ENCODE assay signal across 9 cellular contexts in the genomic region with DNA sequence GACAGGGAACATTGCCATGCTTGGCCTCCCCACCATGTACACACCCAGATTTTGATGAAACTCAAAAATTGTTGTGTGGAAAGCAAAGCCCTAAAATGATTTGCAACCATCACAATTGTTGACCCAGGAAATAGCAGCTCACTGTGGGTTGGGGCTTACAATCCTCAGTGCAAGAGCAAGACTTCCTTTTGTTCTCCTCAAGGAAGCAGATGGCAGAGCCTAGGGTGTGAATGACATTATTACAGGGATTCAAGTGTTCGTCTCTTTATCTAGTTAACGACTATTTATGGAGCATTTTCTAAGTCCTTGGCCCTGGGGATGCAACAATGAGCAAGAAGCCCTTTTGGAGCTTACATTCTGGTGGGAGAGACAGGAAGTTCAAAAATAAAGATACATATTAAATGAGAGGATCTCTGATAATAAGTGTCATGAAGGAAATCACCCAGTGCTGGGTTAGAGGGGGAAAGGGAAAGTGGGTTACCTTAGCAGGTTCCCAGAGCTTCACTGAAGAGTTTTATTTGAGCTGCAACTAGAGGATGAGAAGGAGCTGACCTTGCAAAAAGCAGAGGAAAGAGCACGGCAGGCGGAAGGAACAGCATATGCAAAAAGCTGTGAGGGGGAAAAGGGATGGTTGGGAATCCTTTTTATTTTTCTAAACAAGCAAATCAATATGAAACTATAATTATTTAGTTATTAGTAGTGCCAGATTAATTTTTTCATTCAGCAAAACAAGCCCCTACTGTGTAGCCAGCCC. TPM values are rescaled to one million over a fixed set of nuclear protein-coding genes. Genes with fewer than 3 reads are reported as not detected.
DNase-seq lines count a peak whose midpoint lies in the region; ATAC-seq and TF ChIP-seq lines count a peak whose summit lies in the region.
"Had no signal": no experiment of that assay in that cellular context is flagged by ENCODE, and none has a peak within 500 bp of the region (broad histone marks: within the 10 kb centered on the region; RNA-seq: fewer than 3 reads in every experiment).

No MANE protein-coding gene starts in this region.

- peak overlapping the region; percentile 38 for H3K4me3 Mint-ChIP-seq in CD8-positive, alpha-beta T cell
- H3K4me3 Mint-ChIP-seq in glutamatergic neuron (ENCODE audit: unreplicated experiment): peak overlapping the region; percentile 40

- H3K9me3 ChIP-seq in A673 (ENCODE audit: low read depth, low read length, poor library complexity, severe bottlenecking) (no peaks in the 10 kb centered on the region), NT2/D1 (ENCODE audit: insufficient read depth, low read length) (no peaks in the 10 kb centered on the region), psoas muscle (no peaks in the 10 kb centered on the region)
- H3K9me3 ChIP-seq in CD8-positive, alpha-beta T cell (ENCODE audit: low read length): no peaks in the 10 kb centered on the region

- H3K27ac ChIP-seq in A673 (ENCODE audit: low read depth, low read length, poor library complexity, severe bottlenecking) (peak overlapping the region; percentile 60), psoas muscle (no peak overlapping the region)
- H3K27ac ChIP-seq in CD8-positive, alpha-beta T cell (ENCODE audit: low read depth, low read length): no peak overlapping the region
- H3K27ac ChIP-seq: HL-60 had no signal

- WGBS in psoas muscle, 3 donors: 55 to 68% (median 60%) methylated on average over 4 of the region's 4 CpGs

- POLR2A ChIA-PET in A673 (lab: Charles Lee; ENCODE audit: low non-redundant PET): interaction anchor here (0.6 to 0.8 kb wide), 2 partner anchors 43 to 831 kb away, joined by 3 to 11 read pairs; no protein-coding TSS in a partner anchor
- POLR2A ChIA-PET in CD8-positive, alpha-beta T cell (lab: Charles Lee): interaction anchor here (0.8 to 7.8 kb wide), 6 partner anchors 9 to 56 kb away, joined by 3 to 86 read pairs (median 25); a partner anchor contains a TSS

- intact Hi-C loops in A673 (cut with micrococcal nuclease; ENCODE audit: unreplicated experiment) (loop anchor here (5.0 kb wide), 1 partner anchor 41 kb away; a partner anchor contains a TSS), psoas muscle (cut with DNase I) (no loop called here), sciatic nerve (cut with DNase I) (no loop called here)
- intact Hi-C loops in CD8-positive, alpha-beta T cell (cut with DNase I, micrococcal nuclease): no loop called here

- peaks cover 33% of the 10 kb centered on the region for H3K4me1 ChIP-seq in A673 (ENCODE audit: insufficient read depth, low read length, poor library complexity, severe bottlenecking)
- H3K4me1 ChIP-seq in CD8-positive, alpha-beta T cell (ENCODE audit: insufficient read depth, low read length): peaks cover 94% of the 10 kb centered on the region
- H3K4me1 ChIP-seq in NT2/D1 (ENCODE audit: insufficient read depth, insufficient read length): peaks cover 26% of the 10 kb centered on the region
- peaks cover 11% of the 10 kb centered on the region for H3K4me1 ChIP-seq in psoas muscle

- peaks cover 93% of the 10 kb centered on the region for H3K4me1 Mint-ChIP-seq in CD8-positive, alpha-beta T cell (ENCODE audit: low read depth)
- peaks cover 27% of the 10 kb centered on the region for H3K4me1 Mint-ChIP-seq in glutamatergic neuron (ENCODE audit: low read depth, unreplicated experiment)

- ATAC-seq in CD8-positive, alpha-beta T cell: no peak
- ATAC-seq in GM18498 (IDR thresholded peaks at IDR 0.05; ENCODE audit: unreplicated experiment): no peak
- no peak for ATAC-seq in psoas muscle
- no peak for ATAC-seq in sciatic nerve

- CTCF ChIA-PET in A673 (lab: Charles Lee): interaction anchor here (1.0 to 2.6 kb wide), 2 partner anchors 37 to 40 kb away, joined by 5 to 8 read pairs; no protein-coding TSS in a partner anchor
- CTCF ChIA-PET in CD8-positive, alpha-beta T cell (lab: Charles Lee): interaction anchor here (1.6 to 15.6 kb wide), 7 partner anchors 37 to 114 kb away, joined by 3 to 207 read pairs (median 8); a partner anchor contains a TSS

- BruUV-seq in A673 (replicated peaks; lab: Mats Ljungman, UMichigan): no TSS peak

- H3K27ac Mint-ChIP-seq in CD8-positive, alpha-beta T cell: peak overlapping the region; percentile 69
- peak overlapping the region; percentile 92 for H3K27ac Mint-ChIP-seq in glutamatergic neuron (ENCODE audit: unreplicated experiment)

- H3K36me3 Mint-ChIP-seq in CD8-positive, alpha-beta T cell: no peaks in the 10 kb centered on the region
- no peaks in the 10 kb centered on the region for H3K36me3 Mint-ChIP-seq in glutamatergic neuron (ENCODE audit: unreplicated experiment)

- no peaks in the 10 kb centered on the region for H3K27me3 ChIP-seq in A673 (replicated peaks; ENCODE audit: insufficient read depth, low read depth, low read length, poor library complexity)
- no peaks in the 10 kb centered on the region for H3K27me3 ChIP-seq in CD8-positive, alpha-beta T cell (ENCODE audit: insufficient read depth, low read length)
- H3K27me3 ChIP-seq in NT2/D1 (ENCODE audit: insufficient read depth, insufficient read length): no peaks in the 10 kb centered on the region
- H3K27me3 ChIP-seq in psoas muscle (ENCODE audit: insufficient read depth in 3 of 3, low read length in 2 of 3): no peaks in the 10 kb centered on the region

- no peaks in the 10 kb centered on the region for H3K9me3 Mint-ChIP-seq in CD8-positive, alpha-beta T cell
- H3K9me3 Mint-ChIP-seq in glutamatergic neuron (ENCODE audit: unreplicated experiment): peaks cover 13% of the 10 kb centered on the region

- no peak for TF ChIP-seq CTCF in A673 (conservative IDR thresholded peaks at IDR 0.05; ENCODE audit: low read depth, low read length)
- TF ChIP-seq CTCF in CD8-positive, alpha-beta T cell (IDR thresholded peaks at IDR 0.05): no peak
- TF ChIP-seq CTCF in glutamatergic neuron (IDR thresholded peaks at IDR 0.05; ENCODE audit: partially characterized antibody, unreplicated experiment): no peak
- no peak for TF ChIP-seq CTCF in psoas muscle (IDR thresholded peaks at IDR 0.05)

- no peak overlapping the region for H3K4me3 ChIP-seq in A673 (ENCODE audit: low read depth, low read length, poor library complexity, severe bottlenecking)
- no peak overlapping the region for H3K4me3 ChIP-seq in CD8-positive, alpha-beta T cell (ENCODE audit: low read depth, low read length)
- H3K4me3 ChIP-seq in NT2/D1 (ENCODE audit: insufficient read length, low read depth): no peak overlapping the region
- no peak overlapping the region for H3K4me3 ChIP-seq in psoas muscle

- H3K9ac ChIP-seq in NT2/D1 (ENCODE audit: insufficient read length, low read depth): peak overlapping the region; percentile 6

- H3K27me3 Mint-ChIP-seq in CD8-positive, alpha-beta T cell (ENCODE audit: low read depth): no peaks in the 10 kb centered on the region
- H3K27me3 Mint-ChIP-seq in glutamatergic neuron (ENCODE audit: unreplicated experiment): no peaks in the 10 kb centered on the region

- DNase-seq in A673 (ENCODE audit: low spot score): peak; percentile 92
- DNase-seq in CD8-positive, alpha-beta T cell: no peak
- peak; percentile 27 for DNase-seq in NT2/D1 (ENCODE audit: low read depth, low spot score)
- DNase-seq in glutamatergic neuron: no peak
- DNase-seq in psoas muscle: no peak
- no peak for DNase-seq in sciatic nerve (ENCODE audit: low spot score)
- DNase-seq in NOMO-1 treated with DMSO at 0.1 percent for 48 hours (lab: John Stamatoyannopoulos, UW; ENCODE audit: unreplicated experiment): no peak

- H3K36me3 ChIP-seq in A673 (ENCODE audit: insufficient read depth, low read length, poor library complexity, severe bottlenecking): no peaks in the 10 kb centered on the region
- no peaks in the 10 kb centered on the region for H3K36me3 ChIP-seq in CD8-positive, alpha-beta T cell (ENCODE audit: insufficient read depth, low read length)
- no peaks in the 10 kb centered on the region for H3K36me3 ChIP-seq in NT2/D1 (ENCODE audit: insufficient read depth, insufficient read length, low read length)
- no peaks in the 10 kb centered on the region for H3K36me3 ChIP-seq in psoas muscle (ENCODE audit: insufficient read depth in 1 of 2, low read depth in 1 of 2)

RNA-seq across cellular contexts. Expression of a gene that starts 38.5 kb away (rescaled TPM):
- total RNA-seq in A673 (2021) (102 and 140 TPM in 2 replicates), glutamatergic neuron (ENCODE audit: unreplicated experiment) (10.9 TPM), psoas muscle (10 to 100 TPM; 17.8 to 97.3 (median 81.2) TPM), sciatic nerve (289 TPM)
- total RNA-seq in CD8-positive, alpha-beta T cell: 10 to 100 TPM; 44.2 to 48.1 TPM
- polyA plus RNA-seq in psoas muscle: 100 to 1,000 TPM in 1 of 3 donors, 10 to 100 TPM in 2; 26.8 to 126 (median 33.7) TPM

Comparison
In these comparisons a context has a peak if more than half of its experiments do, and no peak if none do; other contexts are left out.
1. DNase-seq: peak in A673 (single experiment) and NT2/D1 (single experiment); none in CD8-positive, alpha-beta T cell (0 of 7), glutamatergic neuron (single experiment), psoas muscle (0 of 2), sciatic nerve (single experiment) and NOMO-1 treated with DMSO at 0.1 percent for 48 hours (single experiment).